Comparison of ENCODE assay signal across 8 cellular contexts in the genomic region with DNA sequence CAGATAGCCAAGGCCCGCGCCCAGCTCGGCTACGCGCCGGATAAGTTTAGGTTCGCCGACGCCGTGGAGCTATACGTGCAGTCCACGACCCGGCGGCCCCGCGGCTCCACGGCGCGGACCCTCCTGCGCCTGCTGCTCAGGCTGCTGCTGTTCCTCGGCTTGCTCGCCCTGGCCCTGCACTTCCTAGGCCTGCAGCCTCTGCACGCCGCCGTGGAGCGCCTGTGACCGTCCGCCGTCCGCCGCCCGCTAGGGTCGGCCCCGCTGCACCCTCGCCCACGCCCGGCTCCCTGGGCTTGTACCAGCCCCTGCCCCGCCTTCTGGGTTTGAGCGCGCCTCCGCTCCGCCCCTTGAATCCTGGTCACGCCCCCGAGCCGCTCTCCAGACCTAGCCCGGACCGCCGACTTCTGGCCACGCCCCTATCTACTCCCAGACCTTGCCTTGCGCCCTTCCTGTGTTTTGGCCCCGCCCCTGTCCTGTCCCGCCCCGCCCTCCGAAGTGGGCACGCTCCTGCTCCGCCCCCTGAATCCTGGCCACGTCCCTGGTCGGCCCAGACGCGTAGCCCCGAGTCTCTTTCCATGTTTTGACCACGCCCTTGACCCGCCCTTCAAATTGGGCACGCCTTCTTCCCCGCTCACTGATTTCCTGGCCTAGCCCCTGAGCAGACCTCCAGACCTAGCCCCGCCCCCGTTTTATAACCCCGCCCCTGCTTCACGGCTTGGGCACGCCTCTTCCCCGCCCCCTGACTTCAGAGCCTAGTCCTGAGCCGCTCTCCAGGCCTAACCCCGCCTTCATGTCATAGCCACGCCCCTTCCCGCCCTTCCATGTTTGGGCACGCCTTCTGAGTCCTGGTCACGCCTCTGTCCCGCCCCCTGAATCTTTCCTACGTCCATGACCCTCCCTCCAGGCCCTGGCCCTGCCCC. TPM values are rescaled to one million over a fixed set of nuclear protein-coding genes. Genes with fewer than 3 reads are reported as not detected.
DNase-seq lines count a peak whose midpoint lies in the region; ATAC-seq lines count a peak whose summit lies in the region.

No MANE protein-coding gene starts in this region.

- H4K20me1 ChIP-seq in BLaER1: no peaks in the 10 kb centered on the region

- H3K9ac ChIP-seq in BLaER1: peak overlapping the region; percentile 77

- intact Hi-C loops in left colon (cut with DNase I, micrococcal nuclease): no loop called here

- H3K4me3 ChIP-seq in BLaER1: peak overlapping the region; percentile 81

- H3K4me2 ChIP-seq in BLaER1: peak overlapping the region; percentile 94

- H3K36me3 ChIP-seq in BLaER1: no peaks in the 10 kb centered on the region

- H3K4me1 ChIP-seq in BLaER1: peaks cover 50% of the 10 kb centered on the region

- H3K27ac ChIP-seq in BLaER1: peak overlapping the region; percentile 82
- peak overlapping the region; percentile 81 for H3K27ac ChIP-seq in cingulate gyrus (ENCODE audit: low read depth, low read length)

- ATAC-seq in HG03457 (IDR thresholded peaks at IDR 0.05; ENCODE audit: unreplicated experiment) (peak; percentile 49), left colon (peak; percentile 66)

- peaks cover 16% of the 10 kb centered on the region for H3K27me3 ChIP-seq in BLaER1

- no peaks in the 10 kb centered on the region for H3K9me3 ChIP-seq in BLaER1

- DNase-seq in GM19240 (ENCODE audit: insufficient read length, low spot score): peak; percentile 69
- peak; percentile 100 for DNase-seq in NCI-H524 (lab: John Stamatoyannopoulos, UW)
- peak; percentile 99 to 100 for DNase-seq in activated CD4-positive, alpha-beta T cell treated with anti-CD3 and anti-CD28 coated beads for 4 hours
- DNase-seq in left colon: peak; percentile 100
- DNase-seq in stimulated activated CD4-positive, alpha-beta T cell treated with anti-CD3 and anti-CD28 coated beads, Interleukin-1b, Interleukin-23, amount 100 ng/mL, for 4 hours (ENCODE audit: low read depth in 2 of 2): peak; percentile 99

RNA-seq across cellular contexts. Expression of a gene that starts 15.6 kb away (rescaled TPM):
- 10 to 100 TPM; 26.4 to 35.2 TPM for total RNA-seq in left colon

RNA-seq across cellular contexts. Expression of a gene that starts 28.1 kb away (rescaled TPM):
- total RNA-seq in left colon: not detected

Comparison
In these comparisons a context has a peak if more than half of its experiments do, and no peak if none do; other contexts are left out.
1. Peak in every context shown above with its lines: DNase-seq, ATAC-seq, H3K4me3 ChIP-seq and H3K27ac ChIP-seq.